ENCODE assay signal across 9 cellular contexts in the genomic region with DNA sequence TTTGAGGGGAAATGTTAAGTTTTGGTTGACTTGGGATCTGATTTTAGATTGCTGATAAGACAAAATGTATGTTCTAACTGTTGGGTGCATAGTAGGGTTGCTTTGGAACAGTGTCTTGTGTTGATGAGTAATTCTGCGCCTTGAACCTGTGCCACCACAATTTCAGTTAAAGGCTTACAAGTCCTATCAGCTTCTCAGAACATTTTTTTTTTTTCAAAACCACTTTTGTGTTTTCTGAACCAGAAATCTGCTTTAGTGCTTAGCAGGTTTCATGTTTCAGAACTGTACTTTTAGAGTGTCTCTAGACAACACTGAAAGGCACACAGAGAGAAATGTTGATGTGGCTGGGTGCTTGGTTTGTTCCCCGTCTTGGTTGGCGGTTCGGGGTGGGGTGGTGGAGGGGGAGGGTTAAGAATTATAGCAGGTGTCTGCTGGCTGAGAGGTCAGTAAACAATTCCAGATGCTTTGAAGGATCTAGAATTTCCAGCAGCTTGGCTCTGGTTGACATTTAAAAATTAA.
DNase-seq lines count a peak whose midpoint lies in the region; ATAC-seq and TF ChIP-seq lines count a peak whose summit lies in the region.
"Had no signal": no experiment of that assay in that cellular context is flagged by ENCODE, and none has a peak within 500 bp of the region (broad histone marks: within the 10 kb centered on the region; RNA-seq: fewer than 3 reads in every experiment).

No MANE protein-coding gene starts in this region.

- WGBS in thymus: 3% methylated on average over 4 of the region's 4 CpGs
- WGBS in SK-N-SH (ENCODE audit: low lambda C conversion rate): 72% methylated on average over 4 of the region's 4 CpGs

- H3K9me3 ChIP-seq in thymus (ENCODE audit: control insufficient read depth) (no peaks in the 10 kb centered on the region), SK-N-SH (no peaks in the 10 kb centered on the region)

- H3K4me2 ChIP-seq in SK-N-SH: no peak overlapping the region

- no peak overlapping the region for H3K4me3 ChIP-seq in GM06990 (replicated peaks; ENCODE audit: low read depth, low read length)
- no peak overlapping the region for H3K4me3 ChIP-seq in HL-60 (replicated peaks; ENCODE audit: insufficient read depth, low read length)
- no peak overlapping the region for H3K4me3 ChIP-seq in thymus (ENCODE audit: low read length)
- H3K4me3 ChIP-seq in SK-N-SH (ENCODE audit: low read depth in 2 of 2, low read length in 1 of 2): no peak overlapping the region

- peaks cover 5% of the 10 kb centered on the region for H3K36me3 Mint-ChIP-seq in activated T-helper 1 cell treated with anti-CD3 and anti-CD28 coated beads, Interleukin-12 subunit alpha, Interleukin-12 subunit beta, Interleukin-2, Interleukin-4 antibody, amounts not matched to agents 30 ng/mL and 10 ng/mL and 1 ng/mL, durations not matched to agents 14 hours and 24 hours and 36 hours (ENCODE audit: low read depth)

- DNase-seq in GM06990 (ENCODE audit: extremely low read depth, insufficient read length) (peak; percentile 59), HL-60 (ENCODE audit: low read depth in 1 of 2, low spot score in 1 of 2) (peak in 1 of 2 experiments; percentile 31), NCI-H226 (no peak), SK-N-SH (no peak), HuH-7 (ENCODE audit: low spot score) (no peak)
- peak; percentile 43 for DNase-seq in activated T-helper 1 cell treated with anti-CD3 and anti-CD28 coated beads, Interleukin-12 subunit alpha, Interleukin-12 subunit beta, Interleukin-2, Interleukin-4 antibody, amounts not matched to agents 30 ng/mL and 10 ng/mL and 1 ng/mL, durations not matched to agents 14 hours and 24 hours and 36 hours (ENCODE audit: low spot score)
- DNase-seq: activated B cell treated with CpG ODN at 0.5 μM for 24 hours had no signal

- H3K4me1 Mint-ChIP-seq in activated T-helper 1 cell treated with anti-CD3 and anti-CD28 coated beads, Interleukin-12 subunit alpha, Interleukin-12 subunit beta, Interleukin-2, Interleukin-4 antibody, amounts not matched to agents 30 ng/mL and 10 ng/mL and 1 ng/mL, durations not matched to agents 14 hours and 24 hours and 36 hours (ENCODE audit: low read depth): peaks cover 60% of the 10 kb centered on the region
- H3K4me1 Mint-ChIP-seq: activated B cell treated with CpG ODN at 0.5 μM for 24 hours had no signal

- TF ChIP-seq EP300 in SK-N-SH (IDR thresholded peaks at IDR 0.05; ENCODE audit: borderline replicate concordance in 1 of 2, low read depth in 1 of 2, low read length in 1 of 2): no peak

- no peak for TF ChIP-seq RAD21 in SK-N-SH (IDR thresholded peaks at IDR 0.05; ENCODE audit: low read length)

- no peaks in the 10 kb centered on the region for H3K9me2 ChIP-seq in SK-N-SH

- no peak overlapping the region for H2AFZ ChIP-seq in SK-N-SH (ENCODE audit: low read depth)

- H3K4me3 Mint-ChIP-seq in activated T-helper 1 cell treated with anti-CD3 and anti-CD28 coated beads, Interleukin-12 subunit alpha, Interleukin-12 subunit beta, Interleukin-2, Interleukin-4 antibody, amounts not matched to agents 30 ng/mL and 10 ng/mL and 1 ng/mL, durations not matched to agents 14 hours and 24 hours and 36 hours: peak overlapping the region; percentile 23
- H3K4me3 Mint-ChIP-seq: activated B cell treated with CpG ODN at 0.5 μM for 24 hours had no signal

- no peaks in the 10 kb centered on the region for H4K20me1 ChIP-seq in SK-N-SH (ENCODE audit: insufficient read depth)

- TF ChIP-seq CTCF in GM06990 (IDR thresholded peaks at IDR 0.05; ENCODE audit: insufficient read depth, low read length, poor library complexity, severe bottlenecking): no peak
- TF ChIP-seq CTCF in HL-60 (IDR thresholded peaks at IDR 0.05; ENCODE audit: insufficient read depth, low read length): no peak
- no peak for TF ChIP-seq CTCF in SK-N-SH (IDR thresholded peaks at IDR 0.05)

- no peak overlapping the region for H3K9ac ChIP-seq in SK-N-SH

- no peaks in the 10 kb centered on the region for H3K79me2 ChIP-seq in SK-N-SH (ENCODE audit: insufficient read depth)

- peak overlapping the region; percentile 77 for H3K27ac ChIP-seq in HL-60 (replicated peaks)
- peak overlapping the region; percentile 87 for H3K27ac ChIP-seq in thymus (ENCODE audit: low read depth)
- no peak overlapping the region for H3K27ac ChIP-seq in SK-N-SH (ENCODE audit: low read depth in 2 of 2, low read length in 1 of 2)

- POLR2A ChIA-PET in SK-N-SH (lab: Yijun Ruan, JAX): no interaction called here

- peak; percentile 91 for ATAC-seq in GM21515 (IDR thresholded peaks at IDR 0.05; ENCODE audit: unreplicated experiment)

- H3K36me3 ChIP-seq in GM06990 (ENCODE audit: control insufficient read depth, insufficient read depth, low read length): no peaks in the 10 kb centered on the region
- no peaks in the 10 kb centered on the region for H3K36me3 ChIP-seq in thymus (ENCODE audit: control insufficient read depth, insufficient read depth)
- no peaks in the 10 kb centered on the region for H3K36me3 ChIP-seq in SK-N-SH (replicated peaks in 1 of 2; ENCODE audit: control insufficient read depth in 1 of 2, insufficient read depth in 2 of 2, low read length in 1 of 2)

- CTCF ChIA-PET in SK-N-SH (lab: Yijun Ruan, JAX): no interaction called here

- peaks cover 4% of the 10 kb centered on the region for H3F3A ChIP-seq in SK-N-SH (replicated peaks; ENCODE audit: insufficient read depth)

- H3K27me3 ChIP-seq in GM06990 (replicated peaks; ENCODE audit: control insufficient read depth, insufficient read depth, low read length) (no peaks in the 10 kb centered on the region), HL-60 (ENCODE audit: insufficient read depth, poor library complexity, severe bottlenecking) (no peaks in the 10 kb centered on the region), thymus (ENCODE audit: control insufficient read depth, insufficient read depth) (no peaks in the 10 kb centered on the region), SK-N-SH (ENCODE audit: insufficient read depth) (no peaks in the 10 kb centered on the region)

- no peaks in the 10 kb centered on the region for H3K9me3 Mint-ChIP-seq in activated T-helper 1 cell treated with anti-CD3 and anti-CD28 coated beads, Interleukin-12 subunit alpha, Interleukin-12 subunit beta, Interleukin-2, Interleukin-4 antibody, amounts not matched to agents 30 ng/mL and 10 ng/mL and 1 ng/mL, durations not matched to agents 14 hours and 24 hours and 36 hours
- H3K9me3 Mint-ChIP-seq: activated B cell treated with CpG ODN at 0.5 μM for 24 hours had no signal

- intact Hi-C loops in activated T-helper 1 cell treated with anti-CD3 and anti-CD28 coated beads, Interleukin-12 subunit alpha, Interleukin-12 subunit beta, Interleukin-2, Interleukin-4 antibody, amounts not matched to agents 30 ng/mL and 10 ng/mL and 1 ng/mL, durations not matched to agents 14 hours and 24 hours and 36 hours (cut with micrococcal nuclease): loop anchor here (1.0 to 10.0 kb wide), 12 partner anchors 8 to 1026 kb away; partner anchors contain the start of gene GPBP1

- peaks cover 19% of the 10 kb centered on the region for H3K4me1 ChIP-seq in thymus (ENCODE audit: control insufficient read depth, insufficient read depth, low read length)
- peaks cover 0 to 2% of the 10 kb centered on the region in 2 experiments; a peak in 2 of 4 replicates for H3K4me1 ChIP-seq in SK-N-SH (ENCODE audit: control insufficient read depth in 1 of 2, insufficient read depth in 2 of 2, low read depth in 1 of 2, low read length in 1 of 2)

- H3K27ac Mint-ChIP-seq in activated T-helper 1 cell treated with anti-CD3 and anti-CD28 coated beads, Interleukin-12 subunit alpha, Interleukin-12 subunit beta, Interleukin-2, Interleukin-4 antibody, amounts not matched to agents 30 ng/mL and 10 ng/mL and 1 ng/mL, durations not matched to agents 14 hours and 24 hours and 36 hours: peak overlapping the region; percentile 81
- H3K27ac Mint-ChIP-seq: activated B cell treated with CpG ODN at 0.5 μM for 24 hours had no signal

- H3K27me3 Mint-ChIP-seq in activated T-helper 1 cell treated with anti-CD3 and anti-CD28 coated beads, Interleukin-12 subunit alpha, Interleukin-12 subunit beta, Interleukin-2, Interleukin-4 antibody, amounts not matched to agents 30 ng/mL and 10 ng/mL and 1 ng/mL, durations not matched to agents 14 hours and 24 hours and 36 hours (ENCODE audit: insufficient read depth): no peaks in the 10 kb centered on the region

TF ChIP-seq in SK-N-SH, 30 proteins besides CTCF, POLR2A, EP300 and RAD21:
- no peak for TF ChIP-seq FOXM1 (IDR thresholded peaks at IDR 0.05; ENCODE audit: low read depth)
- no peak for TF ChIP-seq YY1 (IDR thresholded peaks at IDR 0.05; ENCODE audit: low read depth)
- TF ChIP-seq NRF1 (IDR thresholded peaks at IDR 0.05; ENCODE audit: low read depth, low read length): no peak
- no peak for TF ChIP-seq GATA2 (CRISPR knock-in tag; IDR thresholded peaks at IDR 0.05)
- TF ChIP-seq, protein P1, sequence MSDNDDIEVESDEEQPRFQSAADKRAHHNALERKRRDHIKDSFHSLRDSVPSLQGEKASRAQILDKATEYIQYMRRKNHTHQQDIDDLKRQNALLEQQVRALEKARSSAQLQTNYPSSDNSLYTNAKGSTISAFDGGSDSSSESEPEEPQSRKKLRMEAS (IDR thresholded peaks at IDR 0.05; ENCODE audit: low read depth): no peak
- no peak for TF ChIP-seq RCOR1 (IDR thresholded peaks at IDR 0.05; ENCODE audit: low read length)
- TF ChIP-seq, protein P2, sequence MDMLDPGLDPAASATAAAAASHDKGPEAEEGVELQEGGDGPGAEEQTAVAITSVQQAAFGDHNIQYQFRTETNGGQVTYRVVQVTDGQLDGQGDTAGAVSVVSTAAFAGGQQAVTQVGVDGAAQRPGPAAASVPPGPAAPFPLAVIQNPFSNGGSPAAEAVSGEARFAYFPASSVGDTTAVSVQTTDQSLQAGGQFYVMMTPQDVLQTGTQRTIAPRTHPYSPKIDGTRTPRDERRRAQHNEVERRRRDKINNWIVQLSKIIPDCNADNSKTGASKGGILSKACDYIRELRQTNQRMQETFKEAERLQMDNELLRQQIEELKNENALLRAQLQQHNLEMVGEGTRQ (IDR thresholded peaks at IDR 0.05; ENCODE audit: borderline replicate concordance, low read depth, low read length): no peak
- TF ChIP-seq TAF1 (IDR thresholded peaks at IDR 0.05; ENCODE audit: borderline replicate concordance, low read depth, low read length): no peak
- TF ChIP-seq TEAD4 (IDR thresholded peaks at IDR 0.05; ENCODE audit: borderline replicate concordance, insufficient read depth): no peak
- no peak for TF ChIP-seq ELF1 (IDR thresholded peaks at IDR 0.05)
- no peak for TF ChIP-seq USF1 (IDR thresholded peaks at IDR 0.05; ENCODE audit: borderline replicate concordance, low read depth)
TF ChIP-seq in SK-N-SH: peak in this region for 0.

Comparison
In these comparisons a context has a peak if more than half of its experiments do, and no peak if none do; other contexts are left out.
1. DNase-seq: peak in GM06990 (single experiment) and activated T-helper 1 cell treated with anti-CD3 and anti-CD28 coated beads, Interleukin-12 subunit alpha, Interleukin-12 subunit beta, Interleukin-2, Interleukin-4 antibody, amounts not matched to agents 30 ng/mL and 10 ng/mL and 1 ng/mL, durations not matched to agents 14 hours and 24 hours and 36 hours (single experiment); none in NCI-H226 (single experiment), SK-N-SH (single experiment) and HuH-7 (single experiment).
2. H3K27ac ChIP-seq: peak in HL-60 (single experiment) and thymus (single experiment); none in SK-N-SH (0 of 2).